In genomic region chrX:100700809-100701208, GRCh38 we compare ENCODE assay signal across 14 cellular contexts.
"Had no signal": no experiment of that assay in that cellular context is flagged by ENCODE, and none has a peak within 500 bp of the region (broad histone marks: within the 10 kb centered on the region; RNA-seq: fewer than 3 reads in every experiment).

No MANE protein-coding gene starts in this region.

- DNase-seq: activated CD4-positive, alpha-beta memory T cell treated with anti-CD3 and anti-CD28 coated beads, Interleukin-2, amount 10 ng/mL, durations not matched to agents 7 days and 5 days; activated gamma-delta T cell; activated T-cell treated with anti-CD3 and anti-CD28 coated beads, Interleukin-2, amount 50 U/mL, for 4 hours; cerebellar nuclear complex; effector CD8-positive, alpha-beta T cell; esophagus squamous epithelium; kidney glomerular epithelial cell; left ventricle myocardium superior; mucosa of descending colon; natural killer cell; retina; substantia nigra had no signal

- H3K4me1 Mint-ChIP-seq: activated CD4-positive, alpha-beta memory T cell treated with anti-CD3 and anti-CD28 coated beads, Interleukin-2, amount 10 ng/mL, durations not matched to agents 7 days and 5 days; natural killer cell; stimulated activated effector memory CD8-positive, alpha-beta T cell treated with anti-CD3 and anti-CD28 coated beads, Interleukin-12 subunit alpha, Interleukin-12 subunit beta, amount 100 ng/mL, for 72 hours had no signal

- H3K4me3 Mint-ChIP-seq: activated CD4-positive, alpha-beta memory T cell treated with anti-CD3 and anti-CD28 coated beads, Interleukin-2, amount 10 ng/mL, durations not matched to agents 7 days and 5 days; activated T-cell treated with anti-CD3 and anti-CD28 coated beads, Interleukin-2, amount 50 U/mL, for 4 hours; memory B cell; natural killer cell; stimulated activated effector memory CD8-positive, alpha-beta T cell treated with anti-CD3 and anti-CD28 coated beads, Interleukin-12 subunit alpha, Interleukin-12 subunit beta, amount 100 ng/mL, for 72 hours had no signal

- ATAC-seq: activated T-cell treated with anti-CD3 and anti-CD28 coated beads, Interleukin-2, amount 50 U/mL, for 4 hours; left ventricle myocardium superior; mucosa of descending colon; natural killer cell; stimulated activated effector memory CD8-positive, alpha-beta T cell treated with anti-CD3 and anti-CD28 coated beads, Interleukin-12 subunit alpha, Interleukin-12 subunit beta, amount 100 ng/mL, for 72 hours had no signal

- H3K9me3 Mint-ChIP-seq: activated CD4-positive, alpha-beta memory T cell treated with anti-CD3 and anti-CD28 coated beads, Interleukin-2, amount 10 ng/mL, durations not matched to agents 7 days and 5 days; activated T-cell treated with anti-CD3 and anti-CD28 coated beads, Interleukin-2, amount 50 U/mL, for 4 hours; memory B cell; natural killer cell; stimulated activated effector memory CD8-positive, alpha-beta T cell treated with anti-CD3 and anti-CD28 coated beads, Interleukin-12 subunit alpha, Interleukin-12 subunit beta, amount 100 ng/mL, for 72 hours had no signal

- H3K27ac Mint-ChIP-seq: activated CD4-positive, alpha-beta memory T cell treated with anti-CD3 and anti-CD28 coated beads, Interleukin-2, amount 10 ng/mL, durations not matched to agents 7 days and 5 days; memory B cell; natural killer cell; stimulated activated effector memory CD8-positive, alpha-beta T cell treated with anti-CD3 and anti-CD28 coated beads, Interleukin-12 subunit alpha, Interleukin-12 subunit beta, amount 100 ng/mL, for 72 hours had no signal

- H3K36me3 Mint-ChIP-seq: memory B cell; natural killer cell; stimulated activated effector memory CD8-positive, alpha-beta T cell treated with anti-CD3 and anti-CD28 coated beads, Interleukin-12 subunit alpha, Interleukin-12 subunit beta, amount 100 ng/mL, for 72 hours had no signal
